In genomic region chr17:19270347-19270950, GRCh38 we compare ENCODE assay signal across 10 cellular contexts. TPM values are rescaled to one million over a fixed set of nuclear protein-coding genes. Genes with fewer than 3 reads are reported as not detected.
DNase-seq lines count a peak whose midpoint lies in the region; ATAC-seq and TF ChIP-seq lines count a peak whose summit lies in the region.
"Had no signal": no experiment of that assay in that cellular context is flagged by ENCODE, and none has a peak within 500 bp of the region (broad histone marks: within the 10 kb centered on the region; RNA-seq: fewer than 3 reads in every experiment).

No MANE protein-coding gene starts in this region.

- BruUV-seq in MCF 10A (replicated peaks; lab: Mats Ljungman, UMichigan) = no TSS peak

- POLR2A ChIA-PET in MCF 10A (lab: Yijun Ruan, JAX) = no interaction called here

- H3K4me1 ChIP-seq in breast epithelium (peaks cover 4 to 19% of the 10 kb centered on the region in 2 donors), vagina (peaks cover 96% of the 10 kb centered on the region)

- peak overlapping the region; percentile 34 to 53 for H3K27ac ChIP-seq in breast epithelium
- H3K27ac ChIP-seq in vagina = peak overlapping the region; percentile 86

- TF ChIP-seq CTCF in breast epithelium (IDR thresholded peaks at IDR 0.05) = no peak
- TF ChIP-seq CTCF in MCF 10A (IDR thresholded peaks at IDR 0.05; ENCODE audit: unreplicated experiment) = no peak
- no peak for TF ChIP-seq CTCF in vagina (IDR thresholded peaks at IDR 0.05)
- TF ChIP-seq CTCF in mesothelial cell of epicardium (IDR thresholded peaks at IDR 0.05; ENCODE audit: unreplicated experiment) = no peak

- H3K27me3 ChIP-seq in breast epithelium = no peaks in the 10 kb centered on the region
- H3K27me3 ChIP-seq in vagina = no peaks in the 10 kb centered on the region

- no peaks in the 10 kb centered on the region for H3K9me3 Mint-ChIP-seq in MCF 10A (ENCODE audit: unreplicated experiment)
- no peaks in the 10 kb centered on the region for H3K9me3 Mint-ChIP-seq in dendritic cell treated with granulocyte-macrophage colony-stimulating factor and Interleukin-4, amounts not matched to agents 40 ng/mL and 50 ng/mL, for 4 days
- H3K9me3 Mint-ChIP-seq in memory B cell = no peaks in the 10 kb centered on the region
- no peaks in the 10 kb centered on the region for H3K9me3 Mint-ChIP-seq in mesothelial cell of epicardium

- H3K4me3 Mint-ChIP-seq in MCF 10A (ENCODE audit: unreplicated experiment) = no peak overlapping the region
- no peak overlapping the region for H3K4me3 Mint-ChIP-seq in dendritic cell treated with granulocyte-macrophage colony-stimulating factor and Interleukin-4, amounts not matched to agents 40 ng/mL and 50 ng/mL, for 4 days
- no peak overlapping the region for H3K4me3 Mint-ChIP-seq in memory B cell
- no peak overlapping the region for H3K4me3 Mint-ChIP-seq in mesothelial cell of epicardium

- H3K27me3 Mint-ChIP-seq in MCF 10A (ENCODE audit: insufficient read depth, unreplicated experiment) (no peaks in the 10 kb centered on the region), memory B cell (no peaks in the 10 kb centered on the region), mesothelial cell of epicardium (ENCODE audit: low read depth) (no peaks in the 10 kb centered on the region)
- H3K27me3 Mint-ChIP-seq in dendritic cell treated with granulocyte-macrophage colony-stimulating factor and Interleukin-4, amounts not matched to agents 40 ng/mL and 50 ng/mL, for 4 days = peaks cover 73% of the 10 kb centered on the region

- DNase-seq in breast epithelium (ENCODE audit: low spot score in 2 of 2) (no peak), MCF 10A (ENCODE audit: unreplicated experiment) (no peak), memory B cell (ENCODE audit: low spot score in 2 of 2) (no peak), vagina (ENCODE audit: extremely low spot score in 2 of 2) (no peak), DMS79 (lab: John Stamatoyannopoulos, UW) (no peak), mesothelial cell of epicardium (ENCODE audit: low spot score in 2 of 2, unreplicated experiment in 2 of 2) (no peak)
- DNase-seq: activated CD4-positive, alpha-beta T cell treated with anti-CD3 and anti-CD28 coated beads, Interleukin-2, amount 50 U/mL, for 48 hours; NCI-H526 treated with DMSO at 0.1 percent for 48 hours had no signal

- H3K9me3 ChIP-seq in breast epithelium = no peaks in the 10 kb centered on the region
- H3K9me3 ChIP-seq in vagina = no peaks in the 10 kb centered on the region

- H3K27ac Mint-ChIP-seq in MCF 10A (ENCODE audit: low read depth, unreplicated experiment) (no peak overlapping the region), memory B cell (peak overlapping the region; percentile 52), mesothelial cell of epicardium (no peak overlapping the region)
- H3K27ac Mint-ChIP-seq in dendritic cell treated with granulocyte-macrophage colony-stimulating factor and Interleukin-4, amounts not matched to agents 40 ng/mL and 50 ng/mL, for 4 days = peak overlapping the region; percentile 8

- H3K36me3 Mint-ChIP-seq in MCF 10A (ENCODE audit: insufficient read depth, unreplicated experiment) (peaks cover 14% of the 10 kb centered on the region), memory B cell (peaks cover 6% of the 10 kb centered on the region), mesothelial cell of epicardium (peaks cover 12% of the 10 kb centered on the region)
- H3K36me3 Mint-ChIP-seq in dendritic cell treated with granulocyte-macrophage colony-stimulating factor and Interleukin-4, amounts not matched to agents 40 ng/mL and 50 ng/mL, for 4 days (ENCODE audit: low read depth) = peaks cover 11% of the 10 kb centered on the region

- CTCF ChIA-PET in MCF 10A (lab: Yijun Ruan, JAX) = no interaction called here

- H3K4me3 ChIP-seq in breast epithelium = no peak overlapping the region
- no peak overlapping the region for H3K4me3 ChIP-seq in vagina

- intact Hi-C loops in breast epithelium (cut with DNase I; ENCODE audit: low total_unique reads) (no loop called here), MCF 10A (cut with micrococcal nuclease) (no loop called here), vagina (cut with DNase I) (no loop called here)
- intact Hi-C loops in dendritic cell treated with granulocyte-macrophage colony-stimulating factor and Interleukin-4, amounts not matched to agents 40 ng/mL and 50 ng/mL, for 4 days (cut with micrococcal nuclease) = no loop called here

- ATAC-seq in memory B cell (ENCODE audit: low read depth) = no peak
- ATAC-seq in GM21390 (IDR thresholded peaks at IDR 0.05; ENCODE audit: unreplicated experiment) = no peak

- no peak for TF ChIP-seq POLR2A in breast epithelium (IDR thresholded peaks at IDR 0.05)
- TF ChIP-seq POLR2A in vagina (IDR thresholded peaks at IDR 0.05) = no peak

- H3K36me3 ChIP-seq in breast epithelium (no peaks in the 10 kb centered on the region), vagina (no peaks in the 10 kb centered on the region)

- peaks cover 16% of the 10 kb centered on the region for H3K4me1 Mint-ChIP-seq in MCF 10A (ENCODE audit: insufficient read depth, unreplicated experiment)
- H3K4me1 Mint-ChIP-seq in dendritic cell treated with granulocyte-macrophage colony-stimulating factor and Interleukin-4, amounts not matched to agents 40 ng/mL and 50 ng/mL, for 4 days (ENCODE audit: low read depth) = peaks cover 49% of the 10 kb centered on the region
- H3K4me1 Mint-ChIP-seq in memory B cell = peaks cover 37% of the 10 kb centered on the region
- peaks cover 11% of the 10 kb centered on the region for H3K4me1 Mint-ChIP-seq in mesothelial cell of epicardium

RNA-seq across cellular contexts. Expression of gene EPN2, which starts 33.3 kb away (rescaled TPM):
- 10 to 100 TPM; 26.6 to 36.7 (median 30.6) TPM for total RNA-seq in breast epithelium
- total RNA-seq in MCF 10A (2022) = 35.1 and 36.8 TPM in 2 replicates
- 65.6 TPM for total RNA-seq in vagina
- total RNA-seq in mesothelial cell of epicardium = 68.3 to 76.7 TPM (median 70.2 TPM) in 3 replicates

Comparison
In these comparisons a context has a peak if more than half of its experiments do, and no peak if none do; other contexts are left out.
1. H3K27ac Mint-ChIP-seq: peak in dendritic cell treated with granulocyte-macrophage colony-stimulating factor and Interleukin-4, amounts not matched to agents 40 ng/mL and 50 ng/mL, for 4 days (single experiment) and memory B cell (single experiment); none in MCF 10A (single experiment) and mesothelial cell of epicardium (single experiment).